ENCODE assay signal across 18 cellular contexts in genomic region chr11:1466784-1467183, GRCh38.
"Had no signal": no experiment of that assay in that cellular context is flagged by ENCODE, and none has a peak within 500 bp of the region (broad histone marks: within the 10 kb centered on the region; RNA-seq: fewer than 3 reads in every experiment).

No MANE protein-coding gene starts in this region.

- H3K4me3 Mint-ChIP-seq: activated naive CD4-positive, alpha-beta T cell treated with anti-CD3 and anti-CD28 coated beads for 36 hours; naive thymus-derived CD4-positive, alpha-beta T cell; stimulated activated naive CD8-positive, alpha-beta T cell treated with anti-CD3 and anti-CD28 coated beads, Interleukin-15, Interleukin-2, amounts not matched to agents 100 ng/mL and 50 ng/mL, for 24 hours had no signal

- H3K27me3 Mint-ChIP-seq: naive thymus-derived CD4-positive, alpha-beta T cell; stimulated activated naive CD8-positive, alpha-beta T cell treated with anti-CD3 and anti-CD28 coated beads, Interleukin-15, Interleukin-2, amounts not matched to agents 100 ng/mL and 50 ng/mL, for 24 hours had no signal

- H3K9me3 Mint-ChIP-seq: activated naive CD4-positive, alpha-beta T cell treated with anti-CD3 and anti-CD28 coated beads for 36 hours; activated T-helper 2 cell treated with anti-CD3 and anti-CD28 coated beads, Interferon-gamma antibody, Interleukin-2, Interleukin-4, amounts not matched to agents 10 μg/mL and 5 μg/mL and 100 μg/mL, durations not matched to agents 14 hours and 24 hours and 36 hours; stimulated activated naive CD8-positive, alpha-beta T cell treated with anti-CD3 and anti-CD28 coated beads, Interleukin-15, Interleukin-2, amounts not matched to agents 100 ng/mL and 50 ng/mL, for 24 hours had no signal

- H3K27ac Mint-ChIP-seq: activated naive CD4-positive, alpha-beta T cell treated with anti-CD3 and anti-CD28 coated beads for 36 hours; activated T-helper 2 cell treated with anti-CD3 and anti-CD28 coated beads, Interferon-gamma antibody, Interleukin-2, Interleukin-4, amounts not matched to agents 10 μg/mL and 5 μg/mL and 100 μg/mL, durations not matched to agents 14 hours and 24 hours and 36 hours; stimulated activated naive CD8-positive, alpha-beta T cell treated with anti-CD3 and anti-CD28 coated beads, Interleukin-15, Interleukin-2, amounts not matched to agents 100 ng/mL and 50 ng/mL, for 24 hours had no signal

- H3K4me3 ChIP-seq: cardiac muscle cell, dorsolateral prefrontal cortex, right atrium auricular region, transverse colon, vagina had no signal

- H3K27ac ChIP-seq: cardiac muscle cell, epithelial cell of prostate, foreskin keratinocyte, right atrium auricular region, vagina had no signal

- H3K4me1 Mint-ChIP-seq: naive thymus-derived CD4-positive, alpha-beta T cell had no signal

- H3K27me3 ChIP-seq: cardiac muscle cell, dorsolateral prefrontal cortex, right atrium auricular region, transverse colon, vagina had no signal

- DNase-seq: activated CD4-positive, alpha-beta T cell treated with anti-CD3 and anti-CD28 coated beads, Interleukin-2, amount 50 U/mL, for 4 hours; activated CD4-positive, CD25-positive, alpha-beta regulatory T cell treated with anti-CD3 and anti-CD28 coated beads, Interleukin-2, amount 50 U/mL, for 72 hours; activated naive CD4-positive, alpha-beta T cell treated with anti-CD3 and anti-CD28 coated beads for 36 hours; activated T-cell treated with anti-CD3 and anti-CD28 coated beads, Interleukin-2, amount 50 U/mL, for 1 hour; foreskin keratinocyte; hippocampal formation; left cardiac atrium; mesenchymal stem cell; naive thymus-derived CD4-positive, alpha-beta T cell; occipital lobe; transverse colon had no signal

- H3K4me1 ChIP-seq: foreskin keratinocyte, vagina had no signal

- ATAC-seq: foreskin keratinocyte; left cardiac atrium; naive thymus-derived CD4-positive, alpha-beta T cell had no signal

- H3K9me3 ChIP-seq: right atrium auricular region, transverse colon, vagina had no signal

- H3K36me3 ChIP-seq: cardiac muscle cell had no signal
